Comparison of ENCODE assay signal across 1 cellular context in genomic region chr7:101087334-101088068, GRCh38.
A peak's percentile ranks its signal among the peaks of the same experiment; 100 is the strongest.
TF ChIP-seq lines count a peak whose summit lies in the region.

No MANE protein-coding gene starts in this region.

TF ChIP-seq in K562, 482 proteins besides CTCF, POLR2A, EP300 and RAD21 (continued from another document):
- TF ChIP-seq ZBTB40 (IDR thresholded peaks at IDR 0.05): no peak
- TF ChIP-seq ZBTB40 (CRISPR knock-in tag; IDR thresholded peaks at IDR 0.05): no peak
- no peak for TF ChIP-seq KLF6 (CRISPR knock-in tag; IDR thresholded peaks at IDR 0.05; ENCODE audit: borderline replicate concordance)
- TF ChIP-seq, protein P1, sequence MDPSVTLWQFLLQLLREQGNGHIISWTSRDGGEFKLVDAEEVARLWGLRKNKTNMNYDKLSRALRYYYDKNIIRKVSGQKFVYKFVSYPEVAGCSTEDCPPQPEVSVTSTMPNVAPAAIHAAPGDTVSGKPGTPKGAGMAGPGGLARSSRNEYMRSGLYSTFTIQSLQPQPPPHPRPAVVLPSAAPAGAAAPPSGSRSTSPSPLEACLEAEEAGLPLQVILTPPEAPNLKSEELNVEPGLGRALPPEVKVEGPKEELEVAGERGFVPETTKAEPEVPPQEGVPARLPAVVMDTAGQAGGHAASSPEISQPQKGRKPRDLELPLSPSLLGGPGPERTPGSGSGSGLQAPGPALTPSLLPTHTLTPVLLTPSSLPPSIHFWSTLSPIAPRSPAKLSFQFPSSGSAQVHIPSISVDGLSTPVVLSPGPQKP (CRISPR knock-in tag; IDR thresholded peaks at IDR 0.05): no peak
- TF ChIP-seq ZC3H8 (IDR thresholded peaks at IDR 0.05): no peak
- TF ChIP-seq RFX1 (IDR thresholded peaks at IDR 0.05): no peak
- TF ChIP-seq, protein P2, sequence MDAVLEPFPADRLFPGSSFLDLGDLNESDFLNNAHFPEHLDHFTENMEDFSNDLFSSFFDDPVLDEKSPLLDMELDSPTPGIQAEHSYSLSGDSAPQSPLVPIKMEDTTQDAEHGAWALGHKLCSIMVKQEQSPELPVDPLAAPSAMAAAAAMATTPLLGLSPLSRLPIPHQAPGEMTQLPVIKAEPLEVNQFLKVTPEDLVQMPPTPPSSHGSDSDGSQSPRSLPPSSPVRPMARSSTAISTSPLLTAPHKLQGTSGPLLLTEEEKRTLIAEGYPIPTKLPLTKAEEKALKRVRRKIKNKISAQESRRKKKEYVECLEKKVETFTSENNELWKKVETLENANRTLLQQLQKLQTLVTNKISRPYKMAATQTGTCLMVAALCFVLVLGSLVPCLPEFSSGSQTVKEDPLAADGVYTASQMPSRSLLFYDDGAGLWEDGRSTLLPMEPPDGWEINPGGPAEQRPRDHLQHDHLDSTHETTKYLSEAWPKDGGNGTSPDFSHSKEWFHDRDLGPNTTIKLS (IDR thresholded peaks at IDR 0.05; ENCODE audit: borderline replicate concordance, low read depth): no peak
- TF ChIP-seq ZKSCAN8 (CRISPR knock-in tag; IDR thresholded peaks at IDR 0.05): no peak
- TF ChIP-seq RBFOX2 (IDR thresholded peaks at IDR 0.05; ENCODE audit: low read depth, low read length): peak; percentile 70
- TF ChIP-seq HNRNPUL1 (IDR thresholded peaks at IDR 0.05; ENCODE audit: low read length): no peak
- peak; percentile 25 for TF ChIP-seq HMGN3 (IDR thresholded peaks at IDR 0.05; ENCODE audit: borderline replicate concordance, extremely low read depth, insufficient read length, low read depth, low read length)
- TF ChIP-seq ZKSCAN3 (CRISPR knock-in tag; IDR thresholded peaks at IDR 0.05): no peak
- no peak for TF ChIP-seq PTRF (tag; IDR thresholded peaks at IDR 0.05)
- TF ChIP-seq E2F1 (CRISPR knock-in tag; IDR thresholded peaks at IDR 0.05): no peak
- no peak for TF ChIP-seq SOX6 (IDR thresholded peaks at IDR 0.05)
